1 cellular context compared by ENCODE assay signal in the genomic region with DNA sequence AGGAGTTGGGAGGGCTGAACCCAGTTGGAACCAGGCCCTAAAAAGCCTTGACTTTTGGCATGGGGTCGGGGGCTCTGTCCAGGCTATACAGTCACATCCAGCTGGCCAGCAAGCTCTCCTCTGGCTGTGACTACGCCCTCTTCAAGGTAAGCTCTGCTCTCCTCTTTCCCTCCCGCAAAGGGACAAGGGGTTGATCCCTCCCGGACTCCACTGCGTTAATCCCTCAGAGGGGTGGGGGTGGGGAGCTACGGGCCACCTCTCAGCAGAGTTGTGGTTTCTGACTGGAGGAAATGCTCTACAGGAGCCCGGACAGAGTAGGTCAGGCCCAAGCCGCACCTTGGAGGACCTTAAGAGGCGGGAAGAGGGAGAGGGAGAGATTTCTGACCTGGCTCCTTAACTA.
TF ChIP-seq lines count a peak whose summit lies in the region.

No MANE protein-coding gene starts in this region.

TF ChIP-seq in K562, 482 proteins besides CTCF, POLR2A, EP300 and RAD21:
- TF ChIP-seq ZNF431 (CRISPR knock-in tag; IDR thresholded peaks at IDR 0.05), result no peak
- no peak for TF ChIP-seq DMBX1 (CRISPR knock-in tag; IDR thresholded peaks at IDR 0.05; ENCODE audit: borderline replicate concordance)
- no peak for TF ChIP-seq ELF4 (CRISPR knock-in tag; IDR thresholded peaks at IDR 0.05)
- TF ChIP-seq, protein P1, sequence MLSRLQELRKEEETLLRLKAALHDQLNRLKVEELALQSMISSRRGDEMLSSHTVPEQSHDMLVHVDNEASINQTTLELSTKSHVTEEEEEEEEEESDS (CRISPR knock-in tag; IDR thresholded peaks at IDR 0.05), result no peak
- TF ChIP-seq, protein P2, sequence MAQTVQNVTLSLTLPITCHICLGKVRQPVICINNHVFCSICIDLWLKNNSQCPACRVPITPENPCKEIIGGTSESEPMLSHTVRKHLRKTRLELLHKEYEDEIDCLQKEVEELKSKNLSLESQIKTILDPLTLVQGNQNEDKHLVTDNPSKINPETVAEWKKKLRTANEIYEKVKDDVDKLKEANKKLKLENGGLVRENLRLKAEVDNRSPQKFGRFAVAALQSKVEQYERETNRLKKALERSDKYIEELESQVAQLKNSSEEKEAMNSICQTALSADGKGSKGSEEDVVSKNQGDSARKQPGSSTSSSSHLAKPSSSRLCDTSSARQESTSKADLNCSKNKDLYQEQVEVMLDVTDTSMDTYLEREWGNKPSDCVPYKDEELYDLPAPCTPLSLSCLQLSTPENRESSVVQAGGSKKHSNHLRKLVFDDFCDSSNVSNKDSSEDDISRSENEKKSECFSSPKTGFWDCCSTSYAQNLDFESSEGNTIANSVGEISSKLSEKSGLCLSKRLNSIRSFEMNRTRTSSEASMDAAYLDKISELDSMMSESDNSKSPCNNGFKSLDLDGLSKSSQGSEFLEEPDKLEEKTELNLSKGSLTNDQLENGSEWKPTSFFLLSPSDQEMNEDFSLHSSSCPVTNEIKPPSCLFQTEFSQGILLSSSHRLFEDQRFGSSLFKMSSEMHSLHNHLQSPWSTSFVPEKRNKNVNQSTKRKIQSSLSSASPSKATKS (CRISPR knock-in tag; IDR thresholded peaks at IDR 0.05), result no peak
- TF ChIP-seq ZKSCAN3 (CRISPR knock-in tag; IDR thresholded peaks at IDR 0.05), result no peak
- TF ChIP-seq CTBP1 (IDR thresholded peaks at IDR 0.05; ENCODE audit: borderline replicate concordance), result no peak
- TF ChIP-seq, protein P3, sequence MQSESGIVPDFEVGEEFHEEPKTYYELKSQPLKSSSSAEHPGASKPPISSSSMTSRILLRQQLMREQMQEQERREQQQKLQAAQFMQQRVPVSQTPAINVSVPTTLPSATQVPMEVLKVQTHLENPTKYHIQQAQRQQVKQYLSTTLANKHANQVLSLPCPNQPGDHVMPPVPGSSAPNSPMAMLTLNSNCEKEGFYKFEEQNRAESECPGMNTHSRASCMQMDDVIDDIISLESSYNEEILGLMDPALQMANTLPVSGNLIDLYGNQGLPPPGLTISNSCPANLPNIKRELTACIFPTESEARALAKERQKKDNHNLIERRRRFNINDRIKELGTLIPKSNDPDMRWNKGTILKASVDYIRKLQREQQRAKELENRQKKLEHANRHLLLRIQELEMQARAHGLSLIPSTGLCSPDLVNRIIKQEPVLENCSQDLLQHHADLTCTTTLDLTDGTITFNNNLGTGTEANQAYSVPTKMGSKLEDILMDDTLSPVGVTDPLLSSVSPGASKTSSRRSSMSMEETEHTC (IDR thresholded peaks at IDR 0.05), result no peak
- no peak for TF ChIP-seq RBFOX2 (IDR thresholded peaks at IDR 0.05; ENCODE audit: low read depth, low read length)
